ENCODE assay signal across 21 cellular contexts in the genomic region with DNA sequence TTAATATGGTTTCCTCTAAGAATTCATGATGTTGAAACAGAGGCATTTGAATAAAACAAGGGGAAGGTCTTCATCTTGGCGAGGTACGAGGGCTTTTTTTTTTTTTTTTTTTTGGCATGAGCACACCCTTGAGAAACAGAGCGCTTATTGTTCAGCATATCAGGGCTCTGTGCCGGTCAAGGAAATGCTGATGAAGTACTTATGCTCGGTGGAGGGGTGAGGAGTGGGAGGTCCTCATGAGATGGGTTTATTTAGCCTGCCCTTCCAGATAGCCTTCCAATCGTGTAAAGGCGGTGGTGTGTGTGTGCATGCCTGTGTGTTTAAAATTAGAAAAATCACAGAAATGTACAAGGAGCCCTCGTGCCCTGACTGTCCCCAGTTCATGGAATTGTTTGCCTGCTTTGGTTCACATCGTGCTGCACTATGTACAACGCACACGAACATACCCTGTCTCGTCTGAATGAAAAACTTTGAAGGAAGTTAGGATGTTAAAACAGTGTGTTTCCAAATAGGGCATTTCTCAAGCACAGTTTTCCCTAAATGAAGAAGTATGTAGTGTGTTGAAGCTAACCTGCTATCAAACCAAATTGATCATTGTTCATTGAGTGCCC.
A peak's percentile ranks its signal among the peaks of the same experiment; 100 is the strongest.
DNase-seq lines count a peak whose midpoint lies in the region; ATAC-seq and TF ChIP-seq lines count a peak whose summit lies in the region.
"Had no signal": no experiment of that assay in that cellular context is flagged by ENCODE, and none has a peak within 500 bp of the region (broad histone marks: within the 10 kb centered on the region; RNA-seq: fewer than 3 reads in every experiment).

No MANE protein-coding gene starts in this region.

- POLR2A ChIA-PET in activated CD8-positive, alpha-beta T cell treated with anti-CD3 and anti-CD28 coated beads for 36 hours (lab: Charles Lee) = no interaction called here
- POLR2A ChIA-PET in OCI-LY7 (lab: Charles Lee) = interaction anchor here (1.1 kb wide), 1 partner anchor 24 kb away, joined by 3 read pairs; no protein-coding TSS in a partner anchor

- peaks cover 7% of the 10 kb centered on the region for H3K4me1 Mint-ChIP-seq in activated CD8-positive, alpha-beta T cell treated with anti-CD3 and anti-CD28 coated beads for 36 hours (ENCODE audit: low read depth)
- H3K4me1 Mint-ChIP-seq: B cell had no signal

- no TSS peak for BruUV-seq in OCI-LY7 (replicated peaks; lab: Mats Ljungman, UMichigan)

- H3K36me3 ChIP-seq in mucosa of descending colon (ENCODE audit: low read depth) (no peaks in the 10 kb centered on the region), OCI-LY7 (ENCODE audit: insufficient read depth, low read length) (no peaks in the 10 kb centered on the region)
- H3K36me3 ChIP-seq: breast epithelium, tibial nerve had no signal

- H3K9me3 Mint-ChIP-seq in activated CD8-positive, alpha-beta T cell treated with anti-CD3 and anti-CD28 coated beads for 36 hours = no peaks in the 10 kb centered on the region
- H3K9me3 Mint-ChIP-seq: activated CD4-positive, alpha-beta memory T cell treated with anti-CD3 and anti-CD28 coated beads, Interleukin-2, amount 10 ng/mL, durations not matched to agents 7 days and 5 days had no signal

- no peak for DNase-seq in Right ventricle myocardium superior
- no peak for DNase-seq in cardiac septum (ENCODE audit: low spot score)
- DNase-seq in astrocyte of the hippocampus (ENCODE audit: low read depth, low spot score) = peak; percentile 40
- no peak for DNase-seq in mucosa of descending colon
- no peak for DNase-seq in activated CD8-positive, alpha-beta T cell treated with anti-CD3 and anti-CD28 coated beads for 36 hours
- DNase-seq in OCI-LY7 (ENCODE audit: low spot score) = no peak
- DNase-seq: activated CD4-positive, alpha-beta memory T cell treated with anti-CD3 and anti-CD28 coated beads, Interleukin-2, amount 10 ng/mL, durations not matched to agents 7 days and 5 days; activated gamma-delta T cell treated with Interleukin-2 at 50 U/mL for 16 hours; cortex of kidney; EL; NCI-H1436; NCI-H2107; NCI-H510A treated with DMSO at 0.1 percent for 48 hours; stimulated activated CD4-positive, alpha-beta T cell treated with anti-CD3 and anti-CD28 coated beads, Interleukin-4, amount 100 ng/mL, for 1 hour; stimulated activated naive CD8-positive, alpha-beta T cell treated with anti-CD3 and anti-CD28 coated beads, Interleukin-15, Interleukin-2, amounts not matched to agents 100 U/mL and 50 U/mL, for 24 hours had no signal

- H3K4me3 ChIP-seq in mucosa of descending colon = no peak overlapping the region
- H3K4me3 ChIP-seq in OCI-LY7 (ENCODE audit: low read depth, low read length, poor library complexity, severe bottlenecking) = no peak overlapping the region
- H3K4me3 ChIP-seq: breast epithelium, tibial nerve had no signal

- H2AFZ ChIP-seq in OCI-LY7 (ENCODE audit: low read length) = no peak overlapping the region

- no peak for TF ChIP-seq CTCF in mucosa of descending colon (IDR thresholded peaks at IDR 0.05)
- TF ChIP-seq CTCF in activated CD8-positive, alpha-beta T cell treated with anti-CD3 and anti-CD28 coated beads for 36 hours (IDR thresholded peaks at IDR 0.05) = no peak
- TF ChIP-seq CTCF in OCI-LY7 (conservative IDR thresholded peaks at IDR 0.05; ENCODE audit: low read length) = no peak

- H3K9me3 ChIP-seq in mucosa of descending colon (no peaks in the 10 kb centered on the region), OCI-LY7 (ENCODE audit: low read length) (no peaks in the 10 kb centered on the region)
- H3K9me3 ChIP-seq: breast epithelium, tibial nerve had no signal

- no peaks in the 10 kb centered on the region for H3K4me1 ChIP-seq in mucosa of descending colon (ENCODE audit: low read depth)
- no peaks in the 10 kb centered on the region for H3K4me1 ChIP-seq in OCI-LY7 (ENCODE audit: insufficient read depth, low read length, poor library complexity, severe bottlenecking)
- H3K4me1 ChIP-seq: breast epithelium had no signal

- no peaks in the 10 kb centered on the region for H3K9me2 ChIP-seq in OCI-LY7 (ENCODE audit: insufficient read depth, low read length)

- no peak overlapping the region for H3K4me3 Mint-ChIP-seq in activated CD8-positive, alpha-beta T cell treated with anti-CD3 and anti-CD28 coated beads for 36 hours
- H3K4me3 Mint-ChIP-seq: activated CD4-positive, alpha-beta memory T cell treated with anti-CD3 and anti-CD28 coated beads, Interleukin-2, amount 10 ng/mL, durations not matched to agents 7 days and 5 days; B cell had no signal

- ATAC-seq in Right ventricle myocardium superior (ENCODE audit: poor library complexity) = peak; percentile 66
- peak; percentile 41 for ATAC-seq in mucosa of descending colon
- ATAC-seq in GM19452 (IDR thresholded peaks at IDR 0.05; ENCODE audit: unreplicated experiment) = no peak
- no peak for ATAC-seq in activated CD8-positive, alpha-beta T cell treated with anti-CD3 and anti-CD28 coated beads for 36 hours
- ATAC-seq in GM21717 (IDR thresholded peaks at IDR 0.05; ENCODE audit: unreplicated experiment) = no peak
- ATAC-seq: activated CD4-positive, CD25-positive, alpha-beta regulatory T cell treated with anti-CD3 and anti-CD28 coated beads, Interleukin-2, amount 50 U/mL, for 24 hours; stimulated activated naive CD8-positive, alpha-beta T cell treated with anti-CD3 and anti-CD28 coated beads, Interleukin-15, Interleukin-2, amounts not matched to agents 100 U/mL and 50 U/mL, for 24 hours had no signal

- no peak overlapping the region for H3K27ac ChIP-seq in OCI-LY7 (ENCODE audit: low read depth, low read length, poor library complexity, severe bottlenecking)
- H3K27ac ChIP-seq: breast epithelium, tibial nerve had no signal

- no peak overlapping the region for H3K27ac Mint-ChIP-seq in activated CD8-positive, alpha-beta T cell treated with anti-CD3 and anti-CD28 coated beads for 36 hours
- H3K27ac Mint-ChIP-seq: activated CD4-positive, alpha-beta memory T cell treated with anti-CD3 and anti-CD28 coated beads, Interleukin-2, amount 10 ng/mL, durations not matched to agents 7 days and 5 days; B cell had no signal

- CTCF ChIA-PET in activated CD8-positive, alpha-beta T cell treated with anti-CD3 and anti-CD28 coated beads for 36 hours (lab: Charles Lee) = no interaction called here
- CTCF ChIA-PET in OCI-LY7 (lab: Charles Lee; ENCODE audit: unreplicated experiment) = no interaction called here

- no peaks in the 10 kb centered on the region for H3K36me3 Mint-ChIP-seq in activated CD8-positive, alpha-beta T cell treated with anti-CD3 and anti-CD28 coated beads for 36 hours (ENCODE audit: low read depth)

- no peak overlapping the region for H3K4me2 ChIP-seq in OCI-LY7 (ENCODE audit: low read length)

- no peaks in the 10 kb centered on the region for H3K79me2 ChIP-seq in OCI-LY7 (ENCODE audit: insufficient read depth, low read depth, low read length)

- H4K20me1 ChIP-seq in OCI-LY7 (ENCODE audit: insufficient read depth, low read length) = no peaks in the 10 kb centered on the region

- intact Hi-C loops in Right ventricle myocardium superior (cut with DNase I) (no loop called here), cardiac septum (cut with DNase I) (no loop called here), mucosa of descending colon (cut with DNase I, micrococcal nuclease) (no loop called here), OCI-LY7 (cut with micrococcal nuclease; ENCODE audit: unreplicated experiment) (no loop called here)
- intact Hi-C loops in activated CD8-positive, alpha-beta T cell treated with anti-CD3 and anti-CD28 coated beads for 36 hours (cut with micrococcal nuclease) = loop anchor here (10.0 kb wide), 1 partner anchor 62 kb away; no protein-coding TSS in a partner anchor

- peaks cover 6% of the 10 kb centered on the region for H3K27me3 Mint-ChIP-seq in activated CD8-positive, alpha-beta T cell treated with anti-CD3 and anti-CD28 coated beads for 36 hours

Comparison
In these comparisons a context has a peak if more than half of its experiments do, and no peak if none do; other contexts are left out.
1. ATAC-seq: peak in Right ventricle myocardium superior (single experiment) and mucosa of descending colon (single experiment); none in GM19452 (single experiment), activated CD8-positive, alpha-beta T cell treated with anti-CD3 and anti-CD28 coated beads for 36 hours (single experiment) and GM21717 (single experiment).